In genomic region chr17:49051269-49051668, GRCh38 we compare ENCODE assay signal across 1 cellular context.
TF ChIP-seq lines count a peak whose summit lies in the region.

No MANE protein-coding gene starts in this region.

TF ChIP-seq in HepG2, 621 proteins besides CTCF, POLR2A, EP300 and RAD21 (continued from another document):
- TF ChIP-seq, protein P1, sequence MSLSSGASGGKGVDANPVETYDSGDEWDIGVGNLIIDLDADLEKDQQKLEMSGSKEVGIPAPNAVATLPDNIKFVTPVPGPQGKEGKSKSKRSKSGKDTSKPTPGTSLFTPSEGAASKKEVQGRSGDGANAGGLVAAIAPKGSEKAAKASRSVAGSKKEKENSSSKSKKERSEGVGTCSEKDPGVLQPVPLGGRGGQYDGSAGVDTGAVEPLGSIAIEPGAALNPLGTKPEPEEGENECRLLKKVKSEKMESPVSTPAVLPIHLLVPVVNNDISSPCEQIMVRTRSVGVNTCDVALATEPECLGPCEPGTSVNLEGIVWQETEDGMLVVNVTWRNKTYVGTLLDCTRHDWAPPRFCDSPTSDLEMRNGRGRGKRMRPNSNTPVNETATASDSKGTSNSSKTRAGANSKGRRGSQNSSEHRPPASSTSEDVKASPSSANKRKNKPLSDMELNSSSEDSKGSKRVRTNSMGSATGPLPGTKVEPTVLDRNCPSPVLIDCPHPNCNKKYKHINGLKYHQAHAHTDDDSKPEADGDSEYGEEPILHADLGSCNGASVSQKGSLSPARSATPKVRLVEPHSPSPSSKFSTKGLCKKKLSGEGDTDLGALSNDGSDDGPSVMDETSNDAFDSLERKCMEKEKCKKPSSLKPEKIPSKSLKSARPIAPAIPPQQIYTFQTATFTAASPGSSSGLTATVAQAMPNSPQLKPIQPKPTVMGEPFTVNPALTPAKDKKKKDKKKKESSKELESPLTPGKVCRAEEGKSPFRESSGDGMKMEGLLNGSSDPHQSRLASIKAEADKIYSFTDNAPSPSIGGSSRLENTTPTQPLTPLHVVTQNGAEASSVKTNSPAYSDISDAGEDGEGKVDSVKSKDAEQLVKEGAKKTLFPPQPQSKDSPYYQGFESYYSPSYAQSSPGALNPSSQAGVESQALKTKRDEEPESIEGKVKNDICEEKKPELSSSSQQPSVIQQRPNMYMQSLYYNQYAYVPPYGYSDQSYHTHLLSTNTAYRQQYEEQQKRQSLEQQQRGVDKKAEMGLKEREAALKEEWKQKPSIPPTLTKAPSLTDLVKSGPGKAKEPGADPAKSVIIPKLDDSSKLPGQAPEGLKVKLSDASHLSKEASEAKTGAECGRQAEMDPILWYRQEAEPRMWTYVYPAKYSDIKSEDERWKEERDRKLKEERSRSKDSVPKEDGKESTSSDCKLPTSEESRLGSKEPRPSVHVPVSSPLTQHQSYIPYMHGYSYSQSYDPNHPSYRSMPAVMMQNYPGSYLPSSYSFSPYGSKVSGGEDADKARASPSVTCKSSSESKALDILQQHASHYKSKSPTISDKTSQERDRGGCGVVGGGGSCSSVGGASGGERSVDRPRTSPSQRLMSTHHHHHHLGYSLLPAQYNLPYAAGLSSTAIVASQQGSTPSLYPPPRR (CRISPR knock-in tag; IDR thresholded peaks at IDR 0.05; ENCODE audit: borderline replicate concordance) = no peak
